ENCODE assay signal across 7 cellular contexts in genomic region chr1:217089239-217090014, GRCh38.
A peak's percentile ranks its signal among the peaks of the same experiment; 100 is the strongest.
DNase-seq lines count a peak whose midpoint lies in the region; ATAC-seq and TF ChIP-seq lines count a peak whose summit lies in the region.

No MANE protein-coding gene starts in this region.

- ATAC-seq in SK-N-SH treated with all-trans-retinoic acid at 6 μM for 48 hours (peak; percentile 95), heart left ventricle (peak; percentile 70 to 92 (median 84)), HG02852 (IDR thresholded peaks at IDR 0.05; ENCODE audit: unreplicated experiment) (no peak), HG03469 (IDR thresholded peaks at IDR 0.05; ENCODE audit: unreplicated experiment) (no peak)

- peak overlapping the region; percentile 57 for H3K27ac ChIP-seq in KMS-11
- peak overlapping the region; percentile 73 to 98 (median 82) for H3K27ac ChIP-seq in heart left ventricle

- peak overlapping the region; percentile 88 for H3K4me3 ChIP-seq in KMS-11 (IDR thresholded peaks at IDR 0.05; ENCODE audit: insufficient read depth, low read depth, low read length)
- H3K4me3 ChIP-seq in heart left ventricle, result peak overlapping the region; percentile 35 to 79 (median 54)

- WGBS in heart left ventricle, 4 donors, result 0 to 3% (median 1%) methylated on average over 13 to 40 of the region's 40 CpGs

- H3K4me2 ChIP-seq in KMS-11, result peak overlapping the region; percentile 96

- DNase-seq in heart left ventricle (peak; percentile 28 to 65 (median 51)), posterior cingulate gyrus (peak in 9 of 10 donors; percentile 30 to 93 (median 57)), MV-4-11 (lab: John Stamatoyannopoulos, UW) (no peak)

- H3K79me2 ChIP-seq in KMS-11 (ENCODE audit: insufficient read depth, low read depth), result no peaks in the 10 kb centered on the region

- H3K9ac ChIP-seq in KMS-11, result peak overlapping the region; percentile 81

- peaks cover 16% of the 10 kb centered on the region for H3K4me1 ChIP-seq in KMS-11 (ENCODE audit: low read depth, poor library complexity, severe bottlenecking)
- H3K4me1 ChIP-seq in heart left ventricle, result peaks cover 0 to 16% (median 3%) of the 10 kb centered on the region in 12 donors

- intact Hi-C loops in heart left ventricle (cut with DNase I) (loop anchor here in 6 of 10 donors (2.0 to 10.0 kb wide), 3 partner anchors 45 to 337 kb away; no protein-coding TSS in a partner anchor), posterior cingulate gyrus (cut with DNase I) (loop anchor here (10.0 kb wide), 1 partner anchor 335 kb away; no protein-coding TSS in a partner anchor)

- TF ChIP-seq CTCF in KMS-11 (conservative IDR thresholded peaks at IDR 0.05; ENCODE audit: low read depth, low read length), result no peak
- TF ChIP-seq CTCF in heart left ventricle (IDR thresholded peaks at IDR 0.05), result no peak

- H2AFZ ChIP-seq in KMS-11 (ENCODE audit: low read depth), result peak overlapping the region; percentile 93

- no peaks in the 10 kb centered on the region for H3K9me3 ChIP-seq in heart left ventricle

- H4K20me1 ChIP-seq in KMS-11 (ENCODE audit: insufficient read depth), result no peaks in the 10 kb centered on the region

- H3K36me3 ChIP-seq in KMS-11 (ENCODE audit: insufficient read depth) (no peaks in the 10 kb centered on the region), heart left ventricle (peaks cover 0 to 3% (median 0%) of the 10 kb centered on the region in 9 donors)

- TF ChIP-seq POLR2A in heart left ventricle (IDR thresholded peaks at IDR 0.05), result no peak

- H3K27me3 ChIP-seq in KMS-11 (ENCODE audit: insufficient read depth, low read depth), result no peaks in the 10 kb centered on the region
- H3K27me3 ChIP-seq in heart left ventricle, result peaks cover 0 to 14% (median 0%) of the 10 kb centered on the region in 9 donors

TF ChIP-seq in SK-N-SH treated with all-trans-retinoic acid at 6 μM for 48 hours, 23 proteins besides CTCF, POLR2A, EP300 and RAD21:
- TF ChIP-seq ZNF70 (CRISPR knock-in tag; IDR thresholded peaks at IDR 0.05) (no peak), TSHZ2 (CRISPR knock-in tag; IDR thresholded peaks at IDR 0.05) (0 out of 2 replicates have a peak, but pooled peaks have one; percentile 14)

Comparison
In these comparisons a context has a peak if more than half of its experiments do, and no peak if none do; other contexts are left out.
1. ATAC-seq: peak in SK-N-SH treated with all-trans-retinoic acid at 6 μM for 48 hours (single experiment) and heart left ventricle (4 of 4); none in HG02852 (single experiment) and HG03469 (single experiment).